ENCODE assay signal across 10 cellular contexts in genomic region chr10:121988361-121989324, GRCh38. TPM values are rescaled to one million over a fixed set of nuclear protein-coding genes. Genes with fewer than 3 reads are reported as not detected.
DNase-seq lines count a peak whose midpoint lies in the region; ATAC-seq, FAIRE-seq and TF ChIP-seq lines count a peak whose summit lies in the region.
"Had no signal": no experiment of that assay in that cellular context is flagged by ENCODE, and none has a peak within 500 bp of the region (broad histone marks: within the 10 kb centered on the region; RNA-seq: fewer than 3 reads in every experiment).

A gene with protein sequence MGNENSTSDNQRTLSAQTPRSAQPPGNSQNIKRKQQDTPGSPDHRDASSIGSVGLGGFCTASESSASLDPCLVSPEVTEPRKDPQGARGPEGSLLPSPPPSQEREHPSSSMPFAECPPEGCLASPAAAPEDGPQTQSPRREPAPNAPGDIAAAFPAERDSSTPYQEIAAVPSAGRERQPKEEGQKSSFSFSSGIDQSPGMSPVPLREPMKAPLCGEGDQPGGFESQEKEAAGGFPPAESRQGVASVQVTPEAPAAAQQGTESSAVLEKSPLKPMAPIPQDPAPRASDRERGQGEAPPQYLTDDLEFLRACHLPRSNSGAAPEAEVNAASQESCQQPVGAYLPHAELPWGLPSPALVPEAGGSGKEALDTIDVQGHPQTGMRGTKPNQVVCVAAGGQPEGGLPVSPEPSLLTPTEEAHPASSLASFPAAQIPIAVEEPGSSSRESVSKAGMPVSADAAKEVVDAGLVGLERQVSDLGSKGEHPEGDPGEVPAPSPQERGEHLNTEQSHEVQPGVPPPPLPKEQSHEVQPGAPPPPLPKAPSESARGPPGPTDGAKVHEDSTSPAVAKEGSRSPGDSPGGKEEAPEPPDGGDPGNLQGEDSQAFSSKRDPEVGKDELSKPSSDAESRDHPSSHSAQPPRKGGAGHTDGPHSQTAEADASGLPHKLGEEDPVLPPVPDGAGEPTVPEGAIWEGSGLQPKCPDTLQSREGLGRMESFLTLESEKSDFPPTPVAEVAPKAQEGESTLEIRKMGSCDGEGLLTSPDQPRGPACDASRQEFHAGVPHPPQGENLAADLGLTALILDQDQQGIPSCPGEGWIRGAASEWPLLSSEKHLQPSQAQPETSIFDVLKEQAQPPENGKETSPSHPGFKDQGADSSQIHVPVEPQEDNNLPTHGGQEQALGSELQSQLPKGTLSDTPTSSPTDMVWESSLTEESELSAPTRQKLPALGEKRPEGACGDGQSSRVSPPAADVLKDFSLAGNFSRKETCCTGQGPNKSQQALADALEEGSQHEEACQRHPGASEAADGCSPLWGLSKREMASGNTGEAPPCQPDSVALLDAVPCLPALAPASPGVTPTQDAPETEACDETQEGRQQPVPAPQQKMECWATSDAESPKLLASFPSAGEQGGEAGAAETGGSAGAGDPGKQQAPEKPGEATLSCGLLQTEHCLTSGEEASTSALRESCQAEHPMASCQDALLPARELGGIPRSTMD (N-terminal part only) (plus strand): TSS chr10:121989163. CDS start chr10:122021982, 32,819 bp downstream.

- H3K36me3 ChIP-seq in bronchial epithelial cell (ENCODE audit: control insufficient read depth, insufficient read depth, low read length) = no peaks in the 10 kb centered on the region
- no peaks in the 10 kb centered on the region for H3K36me3 ChIP-seq in effector memory CD4-positive, alpha-beta T cell (ENCODE audit: control insufficient read depth, insufficient read depth, low read length)

- no peak within 1 kb of the TSS for H3K27ac ChIP-seq in effector memory CD4-positive, alpha-beta T cell (ENCODE audit: insufficient read depth, low read length, poor library complexity, severe bottlenecking)

- no peak for TF ChIP-seq CTCF in bronchial epithelial cell (IDR thresholded peaks at IDR 0.05; ENCODE audit: insufficient read depth, low read length, severe bottlenecking)

- DNase-seq in HT-29 (ENCODE audit: low spot score) (no peak), bronchial epithelial cell (ENCODE audit: low read depth) (no peak), islet precursor cell (peak; percentile 54), sciatic nerve (ENCODE audit: low spot score) (no peak), DMS153 (lab: John Stamatoyannopoulos, UW) (no peak), medulla oblongata (ENCODE audit: extremely low spot score) (no peak)
- DNase-seq in effector memory CD4-positive, alpha-beta T cell = no peak
- DNase-seq: activated T-cell treated with anti-CD3 and anti-CD28 coated beads, Interleukin-2, amount 50 U/mL, for 72 hours; NCI-H446 had no signal

- peak; percentile 68 for FAIRE-seq in bronchial epithelial cell (lab: Jason Lieb, UNC)

- H3K27me3 ChIP-seq in bronchial epithelial cell (ENCODE audit: control insufficient read depth, insufficient read depth, low read length) = no peaks in the 10 kb centered on the region
- H3K27me3 ChIP-seq in effector memory CD4-positive, alpha-beta T cell (replicated peaks; ENCODE audit: control insufficient read depth, insufficient read depth, low read length, poor library complexity, severe bottlenecking) = no peaks in the 10 kb centered on the region

- no peak for TF ChIP-seq POLR2A in GM18505 (IDR thresholded peaks at IDR 0.05; ENCODE audit: borderline replicate concordance, extremely low read depth, insufficient read depth, insufficient read length)

- no peaks in the 10 kb centered on the region for H3K4me1 ChIP-seq in effector memory CD4-positive, alpha-beta T cell (ENCODE audit: control insufficient read depth, insufficient read depth, low read length, poor library complexity, severe bottlenecking)

- no peak for ATAC-seq in sciatic nerve
- ATAC-seq in GM18505 (IDR thresholded peaks at IDR 0.05; ENCODE audit: unreplicated experiment) = no peak
- ATAC-seq: activated T-cell treated with anti-CD3 and anti-CD28 coated beads, Interleukin-2, amount 50 U/mL, for 72 hours had no signal

- intact Hi-C loops in sciatic nerve (cut with DNase I) = no loop called here

- H3K9me3 ChIP-seq in effector memory CD4-positive, alpha-beta T cell (ENCODE audit: control insufficient read depth, low read length) = no peaks in the 10 kb centered on the region

- no peak within 1 kb of the TSS for H3K4me3 ChIP-seq in bronchial epithelial cell (ENCODE audit: low read depth, low read length)
- no peak within 1 kb of the TSS for H3K4me3 ChIP-seq in effector memory CD4-positive, alpha-beta T cell (ENCODE audit: insufficient read depth, low read depth, low read length, poor library complexity, severe bottlenecking)

RNA-seq across cellular contexts. Expression of the gene that starts here (rescaled TPM):
- 13.4 and 25.0 TPM in 2 replicates for total RNA-seq in HT-29 (2014; rRNA removed; shearing (Covaris generic))
- total RNA-seq in bronchial epithelial cell (13.4 and 36.7 TPM in 2 replicates), sciatic nerve (49.1 TPM)
